ENCODE assay signal across 8 cellular contexts in the genomic region with DNA sequence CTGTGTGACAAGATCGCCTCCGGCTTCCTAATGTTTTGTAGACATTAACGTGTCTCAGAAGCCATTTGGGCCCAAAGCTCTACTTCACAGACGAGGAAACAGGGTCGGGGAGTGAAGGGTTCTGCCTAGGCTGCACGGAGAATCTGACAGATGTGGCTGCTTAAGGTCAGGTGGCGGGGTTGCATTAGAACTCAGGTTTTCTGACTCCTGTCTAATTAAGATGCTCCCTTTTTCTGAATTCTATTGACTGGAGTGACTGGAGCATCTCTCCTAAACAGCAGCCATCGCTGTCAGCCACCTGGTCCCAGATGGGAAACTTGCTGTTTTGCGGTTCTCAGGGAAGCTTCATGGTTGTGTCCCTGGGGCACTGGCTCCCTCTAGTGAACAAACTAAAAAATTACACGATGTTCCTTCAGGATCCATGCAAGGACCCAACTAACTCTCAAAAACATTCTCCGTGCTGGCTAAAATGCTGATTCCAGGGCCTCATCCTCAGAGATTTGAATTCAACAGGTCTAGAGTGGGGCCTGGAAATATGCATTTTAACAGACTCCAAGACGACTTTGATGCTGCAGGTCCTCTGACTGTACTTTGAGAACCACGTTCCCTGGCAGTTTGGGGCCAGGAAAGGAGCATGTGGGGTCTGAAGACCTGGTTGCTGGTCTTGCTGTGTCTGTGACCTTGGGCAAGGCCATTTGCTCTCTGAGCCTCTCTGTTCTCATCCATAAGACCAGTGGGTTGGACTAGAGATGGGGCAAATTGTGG.
DNase-seq lines count a peak whose midpoint lies in the region; ATAC-seq and TF ChIP-seq lines count a peak whose summit lies in the region.

No MANE protein-coding gene starts in this region.

- TF ChIP-seq POLR2A in right lobe of liver (IDR thresholded peaks at IDR 0.05), result no peak

- DNase-seq in NCI-H146 (lab: John Stamatoyannopoulos, UW), result peak; percentile 3
- DNase-seq in NCI-H146 treated with DMSO at 0.1 percent for 48 hours (lab: John Stamatoyannopoulos, UW; ENCODE audit: unreplicated experiment), result no peak
- DNase-seq in NCI-H1092 (lab: John Stamatoyannopoulos, UW), result peak; percentile 24
- DNase-seq in dorsolateral prefrontal cortex, result peak in 4 of 10 donors; percentile 45 to 49 (median 48)
- no peak for DNase-seq in right lobe of liver
- DNase-seq in stimulated activated CD8-positive, alpha-beta memory T cell treated with anti-CD3 and anti-CD28 coated beads, Interleukin-15, amount 100 ng/mL, for 24 hours (ENCODE audit: low read depth), result peak; percentile 11

- H3K4me3 ChIP-seq in dorsolateral prefrontal cortex (no peak overlapping the region), right lobe of liver (no peak overlapping the region)

- no peaks in the 10 kb centered on the region for H3K9me3 ChIP-seq in right lobe of liver

- ATAC-seq in right lobe of liver (peak; percentile 84 to 91 (median 88)), HG03469 (IDR thresholded peaks at IDR 0.05; ENCODE audit: unreplicated experiment) (no peak)

- WGBS in right lobe of liver (ENCODE audit: insufficient coverage, low coverage, low lambda C conversion rate, missing lambda C conversion rate), result 44% methylated on average over 11 of the region's 13 CpGs

- H3K27me3 ChIP-seq in dorsolateral prefrontal cortex, result peaks cover 0 to 30% (median 2%) of the 10 kb centered on the region in 45 donors
- no peaks in the 10 kb centered on the region for H3K27me3 ChIP-seq in right lobe of liver

- intact Hi-C loops in dorsolateral prefrontal cortex (cut with DNase I) (loop anchor here in 1 of 2 donors (1.0 kb wide), 1 partner anchor 195 kb away; no protein-coding TSS in a partner anchor), right lobe of liver (cut with DNase I) (loop anchor here in 1 of 2 donors (10.0 kb wide), 1 partner anchor 202 kb away; no protein-coding TSS in a partner anchor)

- H3K27ac ChIP-seq in VCaP (no peak overlapping the region), dorsolateral prefrontal cortex (no peak overlapping the region), right lobe of liver (no peak overlapping the region)

- no peaks in the 10 kb centered on the region for H3K36me3 ChIP-seq in right lobe of liver

- TF ChIP-seq CTCF in VCaP (conservative IDR thresholded peaks at IDR 0.05), result peak; percentile 65
- peak; percentile 50 to 90 (median 81) for TF ChIP-seq CTCF in dorsolateral prefrontal cortex (IDR thresholded peaks at IDR 0.05 in 54 of 56, conservative IDR thresholded peaks at IDR 0.05 in 2 of 56; ENCODE audit: low read depth in 1 of 56, partially characterized antibody in 56 of 56)
- peak; percentile 68 to 83 (median 74) for TF ChIP-seq CTCF in right lobe of liver (IDR thresholded peaks at IDR 0.05)

- H3K4me1 ChIP-seq in right lobe of liver, result no peaks in the 10 kb centered on the region

Comparison
In these comparisons a context has a peak if more than half of its experiments do, and no peak if none do; other contexts are left out.
1. DNase-seq: peak in NCI-H146 (single experiment), NCI-H1092 (single experiment) and stimulated activated CD8-positive, alpha-beta memory T cell treated with anti-CD3 and anti-CD28 coated beads, Interleukin-15, amount 100 ng/mL, for 24 hours (single experiment); none in NCI-H146 treated with DMSO at 0.1 percent for 48 hours (single experiment) and right lobe of liver (0 of 3).
2. Peak in every context shown above with its lines, with median percentiles within 50 percentile points of each other: CTCF ChIP-seq.